ENCODE assay signal across 15 cellular contexts in genomic region chr4:148006025-148006424, GRCh38.
"Had no signal": no experiment of that assay in that cellular context is flagged by ENCODE, and none has a peak within 500 bp of the region (broad histone marks: within the 10 kb centered on the region; RNA-seq: fewer than 3 reads in every experiment).

No MANE protein-coding gene starts in this region.

- H3K27ac ChIP-seq: ascending aorta, tibial nerve, WERI-Rb-1 had no signal

- H3K27ac Mint-ChIP-seq: activated naive CD4-positive, alpha-beta T cell treated with anti-CD3 and anti-CD28 coated beads, Interleukin-2, amount 50 U/mL, for 24 hours; nephron; stimulated activated naive CD8-positive, alpha-beta T cell treated with anti-CD3 and anti-CD28 coated beads, Interleukin-15, Interleukin-2, amounts not matched to agents 100 ng/mL and 50 ng/mL, for 24 hours had no signal

- H3K36me3 ChIP-seq: ascending aorta, WERI-Rb-1 had no signal

- DNase-seq: activated CD4-positive, alpha-beta T cell treated with anti-CD3 and anti-CD28 coated beads for 1 hour; activated CD4-positive, alpha-beta T cell treated with anti-CD3 and anti-CD28 coated beads, Interleukin-2, amount 50 U/mL, for 4 hours; activated gamma-delta T cell; dermis blood vessel endothelial cell; foreskin melanocyte; retina; small intestine; stimulated activated CD4-positive, alpha-beta T cell treated with anti-CD3 and anti-CD28 coated beads, Interleukin-15, amount 100 ng/mL, for 24 hours; stimulated activated CD4-positive, alpha-beta T cell treated with anti-CD3 and anti-CD28 coated beads, Interleukin-2, amount 100 ng/mL, for 48 hours; WERI-Rb-1 had no signal

- H3K27me3 ChIP-seq: ascending aorta, tibial nerve had no signal

- H3K9me3 ChIP-seq: ascending aorta had no signal

- H3K36me3 Mint-ChIP-seq: activated naive CD4-positive, alpha-beta T cell treated with anti-CD3 and anti-CD28 coated beads, Interleukin-2, amount 50 U/mL, for 24 hours had no signal

- H3K4me3 Mint-ChIP-seq: activated naive CD4-positive, alpha-beta T cell treated with anti-CD3 and anti-CD28 coated beads, Interleukin-2, amount 50 U/mL, for 24 hours; nephron; stimulated activated naive CD8-positive, alpha-beta T cell treated with anti-CD3 and anti-CD28 coated beads, Interleukin-15, Interleukin-2, amounts not matched to agents 100 ng/mL and 50 ng/mL, for 24 hours had no signal

- H3K27me3 Mint-ChIP-seq: activated naive CD4-positive, alpha-beta T cell treated with anti-CD3 and anti-CD28 coated beads, Interleukin-2, amount 50 U/mL, for 24 hours; stimulated activated naive CD8-positive, alpha-beta T cell treated with anti-CD3 and anti-CD28 coated beads, Interleukin-15, Interleukin-2, amounts not matched to agents 100 ng/mL and 50 ng/mL, for 24 hours had no signal

- H3K9me3 Mint-ChIP-seq: stimulated activated naive CD8-positive, alpha-beta T cell treated with anti-CD3 and anti-CD28 coated beads, Interleukin-15, Interleukin-2, amounts not matched to agents 100 ng/mL and 50 ng/mL, for 24 hours had no signal

- H3K4me3 ChIP-seq: ascending aorta, tibial nerve had no signal
